Comparison of ENCODE assay signal across 1 cellular context in the genomic region with DNA sequence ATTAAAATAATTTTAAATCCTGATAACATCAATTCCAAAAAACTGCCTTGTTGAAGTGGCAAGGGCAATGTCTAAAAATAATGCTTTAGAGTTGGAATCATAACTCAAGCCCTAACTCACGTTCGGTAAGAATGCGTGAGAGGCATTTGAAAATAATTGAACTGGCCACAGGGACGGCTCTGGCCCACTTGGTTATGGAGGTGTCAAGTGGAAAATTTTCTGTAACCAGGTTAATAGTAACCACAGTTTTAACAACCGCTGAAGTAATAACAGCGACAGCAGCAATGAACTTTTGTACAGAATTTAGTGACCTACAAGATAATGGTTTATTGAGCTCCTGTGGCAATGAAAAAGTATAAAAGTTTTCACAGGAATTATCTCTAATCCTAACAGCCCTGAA.
TF ChIP-seq lines count a peak whose summit lies in the region.

No MANE protein-coding gene starts in this region.

TF ChIP-seq in SK-N-SH treated with all-trans-retinoic acid at 6 μM for 48 hours, 23 proteins besides CTCF, POLR2A, EP300 and RAD21 (continued from another document):
- no peak for TF ChIP-seq TCF4 (CRISPR knock-in tag; IDR thresholded peaks at IDR 0.05; ENCODE audit: borderline replicate concordance)
- TF ChIP-seq ZNF70 (CRISPR knock-in tag; IDR thresholded peaks at IDR 0.05) = no peak
- no peak for TF ChIP-seq TOX (CRISPR knock-in tag; IDR thresholded peaks at IDR 0.05; ENCODE audit: borderline replicate concordance)
- TF ChIP-seq CSRNP3 (CRISPR knock-in tag; IDR thresholded peaks at IDR 0.05) = no peak
TF ChIP-seq in SK-N-SH treated with all-trans-retinoic acid at 6 μM for 48 hours: peak in this region for 0.
